ENCODE assay signal across 22 cellular contexts in the genomic region with DNA sequence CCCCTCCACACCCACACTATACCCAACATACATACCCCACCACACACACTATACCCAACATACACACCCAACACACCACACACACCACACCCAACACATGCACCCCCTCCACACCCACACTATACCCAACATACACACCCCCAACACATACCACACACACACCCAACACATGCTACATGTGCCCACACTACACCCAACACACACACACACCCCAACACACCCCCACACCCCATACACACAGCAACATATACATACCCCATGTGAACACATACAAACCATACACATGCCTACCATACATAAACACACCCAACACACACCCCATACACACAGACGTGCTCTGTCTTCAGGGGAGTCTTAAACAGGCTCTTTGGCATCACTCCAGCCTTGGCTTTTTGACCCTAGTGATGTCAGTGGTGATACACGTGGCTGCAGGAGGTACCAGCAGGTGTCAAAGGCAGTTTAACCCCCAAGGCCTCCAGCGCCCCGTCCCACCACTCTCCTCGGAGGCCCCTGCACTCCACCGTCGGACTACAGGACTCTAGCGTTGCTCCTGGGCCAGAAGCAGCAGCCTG.
A peak's percentile ranks its signal among the peaks of the same experiment; 100 is the strongest.
DNase-seq lines count a peak whose midpoint lies in the region; ATAC-seq, FAIRE-seq and TF ChIP-seq lines count a peak whose summit lies in the region.
"Had no signal": no experiment of that assay in that cellular context is flagged by ENCODE, and none has a peak within 500 bp of the region (broad histone marks: within the 10 kb centered on the region; RNA-seq: fewer than 3 reads in every experiment).

No MANE protein-coding gene starts in this region.

- DNase-seq in MCF 10A (ENCODE audit: unreplicated experiment) = no peak
- no peak for DNase-seq in breast epithelium (ENCODE audit: low spot score in 2 of 2)
- no peak for DNase-seq in RWPE1 (ENCODE audit: low spot score)
- no peak for DNase-seq in HepG2 (ENCODE audit: low spot score)
- DNase-seq in substantia nigra (lab: John Stamatoyannopoulos, UW) = no peak
- DNase-seq in activated CD4-positive, alpha-beta T cell treated with anti-CD3 and anti-CD28 coated beads, Interleukin-2, amount 50 U/mL, for 4 hours = no peak
- DNase-seq: activated CD4-positive, alpha-beta T cell treated with anti-CD3 and anti-CD28 coated beads for 48 hours; activated CD8-positive, alpha-beta memory T cell treated with anti-CD3 and anti-CD28 coated beads, Interleukin-2, amount 50 U/mL, for 48 hours; activated effector memory CD4-positive, alpha-beta T cell treated with Interleukin-2 at 50 U/mL for 16 hours; Calu3; left lung; NCI-H1105 treated with DMSO at 0.1 percent for 48 hours; NCI-H2081 treated with DMSO at 0.1 percent for 48 hours; stimulated activated naive CD4-positive, alpha-beta T cell treated with Interleukin-2 at 50 U/mL for 16 hours had no signal

- no peak for TF ChIP-seq RAD21 in HepG2 (CRISPR knock-in tag; IDR thresholded peaks at IDR 0.05)

- TF ChIP-seq CTCF in MCF 10A (IDR thresholded peaks at IDR 0.05; ENCODE audit: unreplicated experiment) (no peak), breast epithelium (IDR thresholded peaks at IDR 0.05) (no peak), RWPE1 (conservative IDR thresholded peaks at IDR 0.05; ENCODE audit: low read depth) (no peak), HepG2 (CRISPR knock-in tag; IDR thresholded peaks at IDR 0.05) (no peak)

- no peak for FAIRE-seq in HepG2 (lab: Jason Lieb, UNC)
- FAIRE-seq: A549 had no signal

- no peaks in the 10 kb centered on the region for H3K36me3 ChIP-seq in breast epithelium
- H3K36me3 ChIP-seq in HepG2 (replicated peaks in 1 of 2; ENCODE audit: control insufficient read depth in 1 of 2, insufficient read depth in 2 of 2, low read length in 2 of 2) = peaks cover 29 to 78% of the 10 kb centered on the region in 2 experiments; a peak in 4 of 5 replicates

- no peak overlapping the region for H3K4me2 ChIP-seq in HepG2 (ENCODE audit: low read depth, low read length)
- H3K4me2 ChIP-seq: A549, GM23338, smooth muscle cell had no signal

- H3K79me2 ChIP-seq in HepG2 (ENCODE audit: insufficient read depth, low read length) = peaks cover 14% of the 10 kb centered on the region

- no peaks in the 10 kb centered on the region for H4K20me1 ChIP-seq in HepG2 (ENCODE audit: insufficient read depth, low read length)

- no peaks in the 10 kb centered on the region for H3K27me3 Mint-ChIP-seq in MCF 10A (ENCODE audit: insufficient read depth, unreplicated experiment)

- H3K27me3 ChIP-seq in breast epithelium (no peaks in the 10 kb centered on the region), HepG2 (ENCODE audit: control insufficient read depth in 1 of 2, insufficient read depth in 2 of 2, low read length in 2 of 2) (no peaks in the 10 kb centered on the region)
- H3K27me3 ChIP-seq: left lung, neutrophil, tibial nerve had no signal

- H3K9me3 ChIP-seq in breast epithelium (no peaks in the 10 kb centered on the region), HepG2 (ENCODE audit: low read length) (no peaks in the 10 kb centered on the region)
- H3K9me3 ChIP-seq: A549, left lung, neutrophil, tibial nerve had no signal

- in situ Hi-C loops in HepG2 (cut with HindIII; ENCODE audit: extremely low pct_ligation_motif_present, low pct_unique_long_range_greater_than_20kb) = no loop called here

- H3K27ac ChIP-seq in breast epithelium (peak overlapping the region in 1 of 2 donors; percentile 33), RWPE1 (peak overlapping the region; percentile 25), HepG2 (ENCODE audit: extremely low read length, insufficient read depth, low read length) (no peak overlapping the region), substantia nigra (ENCODE audit: low read depth, low read length, poor library complexity, severe bottlenecking) (peak overlapping the region; percentile 63)
- H3K27ac ChIP-seq: left lung, tibial nerve had no signal

- H3K27ac Mint-ChIP-seq in MCF 10A (ENCODE audit: low read depth, unreplicated experiment) = peak overlapping the region; percentile 88
- H3K27ac Mint-ChIP-seq: GM23338 had no signal

- peaks cover 84% of the 10 kb centered on the region for H3K36me3 Mint-ChIP-seq in MCF 10A (ENCODE audit: insufficient read depth, unreplicated experiment)

- H3K9me3 Mint-ChIP-seq in MCF 10A (ENCODE audit: unreplicated experiment) = no peaks in the 10 kb centered on the region
- H3K9me3 Mint-ChIP-seq: GM23338 had no signal

- no peak overlapping the region for H3K4me3 ChIP-seq in breast epithelium
- H3K4me3 ChIP-seq in HepG2 (replicated peaks in 1 of 3; ENCODE audit: insufficient read depth in 1 of 3, low read depth in 2 of 3, low read length in 3 of 3) = no peak overlapping the region
- H3K4me3 ChIP-seq: A549, GM23338, left lung, smooth muscle cell, tibial nerve had no signal

- H3K4me1 ChIP-seq in breast epithelium (no peaks in the 10 kb centered on the region), HepG2 (ENCODE audit: insufficient read depth, low read length) (peaks cover 3% of the 10 kb centered on the region)

- TF ChIP-seq EP300 in HepG2 (IDR thresholded peaks at IDR 0.05; ENCODE audit: low read depth in 2 of 2, low read length in 2 of 2) (no peak), HepG2 (CRISPR knock-in tag; IDR thresholded peaks at IDR 0.05; ENCODE audit: borderline replicate concordance) (no peak)

- ATAC-seq in HepG2 = no peak
- no peak for ATAC-seq in GM21515 (IDR thresholded peaks at IDR 0.05; ENCODE audit: unreplicated experiment)
- no peak for ATAC-seq in GM18907 (IDR thresholded peaks at IDR 0.05; ENCODE audit: unreplicated experiment)
- ATAC-seq: A549, GM23338, left lung, Panc1 had no signal

- CTCF ChIA-PET in MCF 10A (lab: Yijun Ruan, JAX) (interaction anchor here (0.8 kb wide), 1 partner anchor 11 kb away, joined by 5 read pairs; no protein-coding TSS in a partner anchor), RWPE1 (lab: Yijun Ruan, JAX) (interaction anchor here (0.5 kb wide), 1 partner anchor 15 kb away, joined by 3 read pairs; no protein-coding TSS in a partner anchor), HepG2 (lab: Yijun Ruan, JAX; ENCODE audit: low intra/inter-chr PET ratio, low total read pairs) (no interaction called here)

- no peak overlapping the region for H2AFZ ChIP-seq in HepG2 (ENCODE audit: low read length)
- H2AFZ ChIP-seq: GM23338 had no signal

- H3K4me1 Mint-ChIP-seq in MCF 10A (ENCODE audit: insufficient read depth, unreplicated experiment) = peaks cover 21% of the 10 kb centered on the region

- WGBS in HepG2 (ENCODE audit: low lambda C conversion rate) = 97% methylated on average over 8 of the region's 8 CpGs

- POLR2A ChIA-PET in MCF 10A (lab: Yijun Ruan, JAX) (interaction anchor here (0.7 kb wide), 1 partner anchor 47 kb away, joined by 4 read pairs; no protein-coding TSS in a partner anchor), RWPE1 (lab: Yijun Ruan, JAX; ENCODE audit: low non-redundant PET) (no interaction called here), HepG2 (lab: Yijun Ruan, JAX) (no interaction called here)

- intact Hi-C loops in MCF 10A (cut with micrococcal nuclease) = no loop called here
- intact Hi-C loops in breast epithelium (cut with DNase I; ENCODE audit: low total_unique reads) = no loop called here
- intact Hi-C loops in HepG2 (cut with micrococcal nuclease; ENCODE audit: unreplicated experiment) = no loop called here

- TF ChIP-seq POLR2A in breast epithelium (IDR thresholded peaks at IDR 0.05) (no peak), HepG2 (IDR thresholded peaks at IDR 0.05; ENCODE audit: insufficient read depth in 1 of 2, low read depth in 2 of 2, low read length in 2 of 2) (0 out of 4 replicates have a peak, but pooled peaks of 1 of the 2 experiments have one; percentile 16)

- no peak overlapping the region for H3K4me3 Mint-ChIP-seq in MCF 10A (ENCODE audit: unreplicated experiment)
- H3K4me3 Mint-ChIP-seq: GM23338 had no signal

- BruUV-seq in MCF 10A (replicated peaks; lab: Mats Ljungman, UMichigan) (no TSS peak), HepG2 (replicated peaks; lab: Mats Ljungman, UMichigan) (no TSS peak)

- H3K9ac ChIP-seq in HepG2 (ENCODE audit: insufficient read depth, low read depth, low read length) = no peak overlapping the region

TF ChIP-seq in HepG2, 621 proteins besides CTCF, POLR2A, EP300 and RAD21 (continues in another document):
- no peak for TF ChIP-seq NBN (conservative IDR thresholded peaks at IDR 0.05)
- TF ChIP-seq CREM (IDR thresholded peaks at IDR 0.05) = no peak
- TF ChIP-seq CREM (CRISPR knock-in tag; IDR thresholded peaks at IDR 0.05) = no peak
- TF ChIP-seq ZNF260 (CRISPR knock-in tag; IDR thresholded peaks at IDR 0.05; ENCODE audit: borderline replicate concordance, low read depth) = no peak
- TF ChIP-seq ZNF782 (CRISPR knock-in tag; IDR thresholded peaks at IDR 0.05; ENCODE audit: borderline replicate concordance) = no peak
- TF ChIP-seq NFE2L1 (CRISPR knock-in tag; IDR thresholded peaks at IDR 0.05; ENCODE audit: borderline replicate concordance) = no peak
- TF ChIP-seq, protein P1, sequence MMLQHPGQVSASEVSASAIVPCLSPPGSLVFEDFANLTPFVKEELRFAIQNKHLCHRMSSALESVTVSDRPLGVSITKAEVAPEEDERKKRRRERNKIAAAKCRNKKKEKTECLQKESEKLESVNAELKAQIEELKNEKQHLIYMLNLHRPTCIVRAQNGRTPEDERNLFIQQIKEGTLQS (CRISPR knock-in tag; IDR thresholded peaks at IDR 0.05) = no peak
- no peak for TF ChIP-seq MEIS2 (CRISPR knock-in tag; IDR thresholded peaks at IDR 0.05)
- TF ChIP-seq, protein P2, sequence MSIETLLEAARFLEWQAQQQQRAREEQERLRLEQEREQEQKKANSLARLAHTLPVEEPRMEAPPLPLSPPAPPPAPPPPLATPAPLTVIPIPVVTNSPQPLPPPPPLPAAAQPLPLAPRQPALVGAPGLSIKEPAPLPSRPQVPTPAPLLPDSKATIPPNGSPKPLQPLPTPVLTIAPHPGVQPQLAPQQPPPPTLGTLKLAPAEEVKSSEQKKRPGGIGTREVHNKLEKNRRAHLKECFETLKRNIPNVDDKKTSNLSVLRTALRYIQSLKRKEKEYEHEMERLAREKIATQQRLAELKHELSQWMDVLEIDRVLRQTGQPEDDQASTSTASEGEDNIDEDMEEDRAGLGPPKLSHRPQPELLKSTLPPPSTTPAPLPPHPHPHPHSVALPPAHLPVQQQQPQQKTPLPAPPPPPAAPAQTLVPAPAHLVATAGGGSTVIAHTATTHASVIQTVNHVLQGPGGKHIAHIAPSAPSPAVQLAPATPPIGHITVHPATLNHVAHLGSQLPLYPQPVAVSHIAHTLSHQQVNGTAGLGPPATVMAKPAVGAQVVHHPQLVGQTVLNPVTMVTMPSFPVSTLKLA (IDR thresholded peaks at IDR 0.05) = peak; percentile 21; the same call in 1 of the 2 replicates
- TF ChIP-seq POLR2AphosphoS5 (IDR thresholded peaks at IDR 0.05; ENCODE audit: low read depth, low read length) = peak; percentile 23; the same call in 1 of the 2 replicates
